Comparison of ENCODE assay signal across 12 cellular contexts in the genomic region with DNA sequence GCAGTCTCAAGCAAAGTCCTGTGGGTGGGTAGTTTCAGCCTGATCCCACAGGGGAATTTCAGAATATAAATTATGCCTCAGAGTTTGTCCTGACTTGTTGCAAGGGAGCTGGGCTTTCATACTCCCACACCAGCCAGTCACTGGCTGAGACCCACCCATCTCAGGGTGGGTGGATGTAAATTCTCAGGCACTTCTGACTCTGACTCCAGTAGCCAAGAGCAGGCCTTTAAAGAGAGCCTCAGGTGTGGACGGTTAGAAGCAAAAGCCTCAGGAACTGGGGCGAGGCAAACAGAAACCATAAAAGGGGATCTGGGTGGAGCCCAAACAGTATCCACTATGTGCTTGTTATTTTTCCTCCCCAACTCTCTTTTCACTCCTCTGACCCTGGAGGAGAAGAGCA. TPM values are rescaled to one million over a fixed set of nuclear protein-coding genes. Genes with fewer than 3 reads are reported as not detected.
A peak's percentile ranks its signal among the peaks of the same experiment; 100 is the strongest.
DNase-seq lines count a peak whose midpoint lies in the region; ATAC-seq, FAIRE-seq and TF ChIP-seq lines count a peak whose summit lies in the region.
"Had no signal": no experiment of that assay in that cellular context is flagged by ENCODE, and none has a peak within 500 bp of the region (broad histone marks: within the 10 kb centered on the region; RNA-seq: fewer than 3 reads in every experiment).

No MANE protein-coding gene starts in this region.

- H3K4me1 ChIP-seq in GM23338 (ENCODE audit: insufficient read depth): no peaks in the 10 kb centered on the region; the same call in 1 of the 2 replicates
- H3K4me1 ChIP-seq in MM.1S (ENCODE audit: low read length): peaks cover 11% of the 10 kb centered on the region
- H3K4me1 ChIP-seq in PC-9 (replicated peaks; ENCODE audit: insufficient read depth): no peaks in the 10 kb centered on the region
- H3K4me1 ChIP-seq: BE2C had no signal

- no peaks in the 10 kb centered on the region for H3K79me2 ChIP-seq in GM23338 (replicated peaks; ENCODE audit: insufficient read depth)
- no peaks in the 10 kb centered on the region for H3K79me2 ChIP-seq in MM.1S (ENCODE audit: low read length)
- H3K79me2 ChIP-seq in PC-9 (ENCODE audit: low read depth): no peaks in the 10 kb centered on the region

- CTCF ChIA-PET in PC-9 (lab: Charles Lee): no interaction called here

- DNase-seq in activated naive CD4-positive, alpha-beta T cell treated with anti-CD3 and anti-CD28 coated beads, Interleukin-2, amount 50 U/mL, for 72 hours (ENCODE audit: low spot score in 2 of 2): no peak
- no peak for DNase-seq in activated naive CD4-positive, alpha-beta T cell (lab: John Stamatoyannopoulos, UW)
- DNase-seq in GM23338 (ENCODE audit: low spot score): no peak
- peak; percentile 32 for DNase-seq in MM.1S
- DNase-seq in stimulated activated effector memory CD8-positive, alpha-beta T cell treated with anti-CD3 and anti-CD28 coated beads, Interleukin-12 subunit alpha, Interleukin-12 subunit beta, amount 100 ng/mL, for 72 hours (ENCODE audit: low spot score in 2 of 2): no peak
- DNase-seq in D721Med (ENCODE audit: insufficient read length, low spot score): no peak
- no peak for DNase-seq in NCI-H2227 (lab: John Stamatoyannopoulos, UW; ENCODE audit: unreplicated experiment)
- no peak for DNase-seq in PC-9
- DNase-seq: activated gamma-delta T cell; BE2C; effector memory CD8-positive, alpha-beta T cell; NCI-H2029 treated with DMSO at 0.1 percent for 48 hours had no signal

- no peak overlapping the region for H3K4me3 ChIP-seq in GM23338
- no peak overlapping the region; the same call in 1 of the 2 replicates for H3K4me3 ChIP-seq in MM.1S (ENCODE audit: low read length)
- no peak overlapping the region for H3K4me3 ChIP-seq in PC-9

- H3K9me2 ChIP-seq in GM23338 (ENCODE audit: insufficient read depth) (0 out of 2 replicates have a peak, but pooled peaks cover 5% of the 10 kb centered on the region), MM.1S (replicated peaks; ENCODE audit: insufficient read depth, low read length) (no peaks in the 10 kb centered on the region), PC-9 (ENCODE audit: insufficient read depth) (no peaks in the 10 kb centered on the region)

- no peaks in the 10 kb centered on the region for H4K20me1 ChIP-seq in GM23338 (replicated peaks; ENCODE audit: insufficient read depth)
- no peaks in the 10 kb centered on the region for H4K20me1 ChIP-seq in MM.1S (ENCODE audit: insufficient read depth, low read length)
- no peaks in the 10 kb centered on the region for H4K20me1 ChIP-seq in PC-9 (ENCODE audit: insufficient read depth)

- peaks cover 7 to 24% of the 10 kb centered on the region in 2 donors for H3K36me3 Mint-ChIP-seq in activated naive CD4-positive, alpha-beta T cell treated with anti-CD3 and anti-CD28 coated beads, Interleukin-2, amount 50 U/mL, for 72 hours
- peaks cover 18% of the 10 kb centered on the region for H3K36me3 Mint-ChIP-seq in GM23338 (ENCODE audit: low read depth)
- no peaks in the 10 kb centered on the region for H3K36me3 Mint-ChIP-seq in stimulated activated effector memory CD8-positive, alpha-beta T cell treated with anti-CD3 and anti-CD28 coated beads, Interleukin-12 subunit alpha, Interleukin-12 subunit beta, amount 100 ng/mL, for 72 hours

- no peaks in the 10 kb centered on the region for H3K27me3 ChIP-seq in GM23338 (ENCODE audit: insufficient read depth)
- H3K27me3 ChIP-seq in MM.1S (replicated peaks; ENCODE audit: insufficient read depth, low read length): no peaks in the 10 kb centered on the region
- no peaks in the 10 kb centered on the region for H3K27me3 ChIP-seq in PC-9 (ENCODE audit: insufficient read depth, low read depth)
- H3K27me3 ChIP-seq: BE2C had no signal

- POLR2A ChIA-PET in PC-9 (lab: Charles Lee; ENCODE audit: unreplicated experiment): no interaction called here

- H3K9me3 ChIP-seq in MM.1S (replicated peaks; ENCODE audit: insufficient read depth, low read length) (no peaks in the 10 kb centered on the region), PC-9 (ENCODE audit: insufficient read depth, low read depth) (no peaks in the 10 kb centered on the region)

- H3K27ac ChIP-seq in GM23338 (ENCODE audit: low read depth) (no peak overlapping the region), MM.1S (ENCODE audit: low read length) (no peak overlapping the region), PC-9 (no peak overlapping the region)

- peak; percentile 59 to 66 for ATAC-seq in activated naive CD4-positive, alpha-beta T cell treated with anti-CD3 and anti-CD28 coated beads, Interleukin-2, amount 50 U/mL, for 72 hours
- no peak; the same call in 2 of the 3 replicates for ATAC-seq in GM23338
- peak; percentile 72 for ATAC-seq in stimulated activated effector memory CD8-positive, alpha-beta T cell treated with anti-CD3 and anti-CD28 coated beads, Interleukin-12 subunit alpha, Interleukin-12 subunit beta, amount 100 ng/mL, for 72 hours
- ATAC-seq: effector memory CD8-positive, alpha-beta T cell had no signal

- H3K36me3 ChIP-seq in GM23338 (ENCODE audit: insufficient read depth) (no peaks in the 10 kb centered on the region), MM.1S (replicated peaks; ENCODE audit: insufficient read depth, low read length) (no peaks in the 10 kb centered on the region), PC-9 (ENCODE audit: low read depth) (no peaks in the 10 kb centered on the region)
- H3K36me3 ChIP-seq: BE2C had no signal

- H3F3A ChIP-seq in GM23338 (replicated peaks; ENCODE audit: low read depth): no peaks in the 10 kb centered on the region
- H3F3A ChIP-seq in MM.1S (ENCODE audit: insufficient read depth, low read length): no peaks in the 10 kb centered on the region
- H3F3A ChIP-seq in PC-9 (ENCODE audit: insufficient read depth, low read depth): no peaks in the 10 kb centered on the region

- TF ChIP-seq CTCF in GM23338 (conservative IDR thresholded peaks at IDR 0.05; ENCODE audit: low read depth in 2 of 2) (no peak), MM.1S (IDR thresholded peaks at IDR 0.05; ENCODE audit: low read length) (no peak), D721Med (IDR thresholded peaks at IDR 0.05; ENCODE audit: insufficient read depth, missing control alignments) (no peak), PC-9 (conservative IDR thresholded peaks at IDR 0.05) (no peak)

- peaks cover 3% of the 10 kb centered on the region for H3K27me3 Mint-ChIP-seq in GM23338 (ENCODE audit: insufficient read depth, low read depth, poor library complexity)
- H3K27me3 Mint-ChIP-seq: effector memory CD8-positive, alpha-beta T cell had no signal

- peaks cover 4 to 8% of the 10 kb centered on the region in 2 donors for H3K9me3 Mint-ChIP-seq in activated naive CD4-positive, alpha-beta T cell treated with anti-CD3 and anti-CD28 coated beads, Interleukin-2, amount 50 U/mL, for 72 hours
- peaks cover 33% of the 10 kb centered on the region for H3K9me3 Mint-ChIP-seq in GM23338
- H3K9me3 Mint-ChIP-seq in stimulated activated effector memory CD8-positive, alpha-beta T cell treated with anti-CD3 and anti-CD28 coated beads, Interleukin-12 subunit alpha, Interleukin-12 subunit beta, amount 100 ng/mL, for 72 hours: no peaks in the 10 kb centered on the region
- H3K9me3 Mint-ChIP-seq: effector memory CD8-positive, alpha-beta T cell had no signal

- intact Hi-C loops in PC-9 (cut with micrococcal nuclease; ENCODE audit: unreplicated experiment): no loop called here

- H3K4me2 ChIP-seq in GM23338: no peak overlapping the region
- H3K4me2 ChIP-seq in MM.1S (ENCODE audit: low read depth, low read length): peak overlapping the region; percentile 50; the same call in 1 of the 2 replicates
- no peak overlapping the region for H3K4me2 ChIP-seq in PC-9

- no peak for FAIRE-seq in D721Med (lab: Jason Lieb, UNC)

- peak overlapping the region; percentile 57; the same call in 1 of the 2 replicates for H2AFZ ChIP-seq in GM23338
- H2AFZ ChIP-seq in MM.1S (ENCODE audit: low read length): peak overlapping the region; percentile 39
- H2AFZ ChIP-seq in PC-9: no peak overlapping the region

- H3K4me1 Mint-ChIP-seq in GM23338: peaks cover 6% of the 10 kb centered on the region; the same call in 2 of the 3 replicates
- peaks cover 3% of the 10 kb centered on the region for H3K4me1 Mint-ChIP-seq in stimulated activated effector memory CD8-positive, alpha-beta T cell treated with anti-CD3 and anti-CD28 coated beads, Interleukin-12 subunit alpha, Interleukin-12 subunit beta, amount 100 ng/mL, for 72 hours

- peak overlapping the region in 1 of 2 donors; percentile 27 for H3K27ac Mint-ChIP-seq in activated naive CD4-positive, alpha-beta T cell treated with anti-CD3 and anti-CD28 coated beads, Interleukin-2, amount 50 U/mL, for 72 hours
- no peak overlapping the region for H3K27ac Mint-ChIP-seq in GM23338
- no peak overlapping the region for H3K27ac Mint-ChIP-seq in stimulated activated effector memory CD8-positive, alpha-beta T cell treated with anti-CD3 and anti-CD28 coated beads, Interleukin-12 subunit alpha, Interleukin-12 subunit beta, amount 100 ng/mL, for 72 hours

- H3K9ac ChIP-seq in MM.1S (ENCODE audit: low read length): no peak overlapping the region

- H3K4me3 Mint-ChIP-seq in GM23338: no peak overlapping the region
- H3K4me3 Mint-ChIP-seq in stimulated activated effector memory CD8-positive, alpha-beta T cell treated with anti-CD3 and anti-CD28 coated beads, Interleukin-12 subunit alpha, Interleukin-12 subunit beta, amount 100 ng/mL, for 72 hours: no peak overlapping the region
- H3K4me3 Mint-ChIP-seq: effector memory CD8-positive, alpha-beta T cell had no signal

- BruUV-seq in PC-9 (replicated peaks; lab: Mats Ljungman, UMichigan): no TSS peak

RNA-seq across cellular contexts. Expression of a gene that starts 28.6 kb away (rescaled TPM):
- total RNA-seq in activated naive CD4-positive, alpha-beta T cell treated with anti-CD3 and anti-CD28 coated beads, Interleukin-2, amount 50 U/mL, for 72 hours: 10 to 100 TPM; 40.7 to 41.7 TPM
- 88.0 and 102 TPM in 2 replicates for total RNA-seq in GM23338 (2014; rRNA removed; shearing (Covaris generic))
- polyA plus RNA-seq in GM23338 (2016; fragmentation: Nextera tagmentation; extraction: Ambion mirVana): 45.0 and 49.1 TPM in 2 replicates
- total RNA-seq in PC-9 (2021): 54.8 and 58.7 TPM in 2 replicates
